Comparison of ENCODE assay signal across 8 cellular contexts in genomic region chr12:53006810-53007742, GRCh38. TPM values are rescaled to one million over a fixed set of nuclear protein-coding genes. Genes with fewer than 3 reads are reported as not detected.
DNase-seq lines count a peak whose midpoint lies in the region; ATAC-seq and TF ChIP-seq lines count a peak whose summit lies in the region.

No MANE protein-coding gene starts in this region.

- ATAC-seq in GM19397 (IDR thresholded peaks at IDR 0.05; ENCODE audit: unreplicated experiment): peak; percentile 29
- peak; percentile 56 for ATAC-seq in sciatic nerve

- intact Hi-C loops in sciatic nerve (cut with DNase I): no loop called here

- no peak for TF ChIP-seq CTCF in astrocyte of the cerebellum (IDR thresholded peaks at IDR 0.05; ENCODE audit: low read depth, low read length, missing control alignments)

- DNase-seq in AG08395 (ENCODE audit: low spot score): peak; percentile 82
- peak; percentile 41 for DNase-seq in NCI-H1694 treated with DMSO at 0.1 percent for 48 hours (lab: John Stamatoyannopoulos, UW)
- DNase-seq in T-helper 9 cell: peak; percentile 70
- DNase-seq in astrocyte of the cerebellum (ENCODE audit: low read depth): no peak
- peak; percentile 28 to 49 for DNase-seq in hippocampal formation (lab: John Stamatoyannopoulos, UW)
- peak; percentile 85 for DNase-seq in sciatic nerve (ENCODE audit: low spot score)
- DNase-seq in middle frontal gyrus (ENCODE audit: extremely low spot score, low spot score): no peak

- in situ Hi-C loops in astrocyte of the cerebellum (cut with HindIII; ENCODE audit: low sequenced_read_pairs): no loop called here

- H3K4me3 ChIP-seq in astrocyte of the cerebellum (ENCODE audit: low read depth, low read length): peak overlapping the region; percentile 100

RNA-seq across cellular contexts. Expression of gene EIF4B, which starts 0.8 kb away (rescaled TPM):
- total RNA-seq in sciatic nerve: 522 TPM

RNA-seq across cellular contexts. Expression of gene TNS2, which starts 42.8 kb away (rescaled TPM):
- total RNA-seq in sciatic nerve: 265 TPM

RNA-seq across cellular contexts. Expression of gene KRT18, which starts 58.2 kb away (rescaled TPM):
- total RNA-seq in sciatic nerve: 8.8 TPM

Comparison
In these comparisons a context has a peak if more than half of its experiments do, and no peak if none do; other contexts are left out.
1. DNase-seq: peak in AG08395 (single experiment), NCI-H1694 treated with DMSO at 0.1 percent for 48 hours (single experiment), T-helper 9 cell (single experiment), hippocampal formation (2 of 2) and sciatic nerve (single experiment); none in astrocyte of the cerebellum (single experiment) and middle frontal gyrus (single experiment).